Comparison of ENCODE assay signal across 8 cellular contexts in the genomic region with DNA sequence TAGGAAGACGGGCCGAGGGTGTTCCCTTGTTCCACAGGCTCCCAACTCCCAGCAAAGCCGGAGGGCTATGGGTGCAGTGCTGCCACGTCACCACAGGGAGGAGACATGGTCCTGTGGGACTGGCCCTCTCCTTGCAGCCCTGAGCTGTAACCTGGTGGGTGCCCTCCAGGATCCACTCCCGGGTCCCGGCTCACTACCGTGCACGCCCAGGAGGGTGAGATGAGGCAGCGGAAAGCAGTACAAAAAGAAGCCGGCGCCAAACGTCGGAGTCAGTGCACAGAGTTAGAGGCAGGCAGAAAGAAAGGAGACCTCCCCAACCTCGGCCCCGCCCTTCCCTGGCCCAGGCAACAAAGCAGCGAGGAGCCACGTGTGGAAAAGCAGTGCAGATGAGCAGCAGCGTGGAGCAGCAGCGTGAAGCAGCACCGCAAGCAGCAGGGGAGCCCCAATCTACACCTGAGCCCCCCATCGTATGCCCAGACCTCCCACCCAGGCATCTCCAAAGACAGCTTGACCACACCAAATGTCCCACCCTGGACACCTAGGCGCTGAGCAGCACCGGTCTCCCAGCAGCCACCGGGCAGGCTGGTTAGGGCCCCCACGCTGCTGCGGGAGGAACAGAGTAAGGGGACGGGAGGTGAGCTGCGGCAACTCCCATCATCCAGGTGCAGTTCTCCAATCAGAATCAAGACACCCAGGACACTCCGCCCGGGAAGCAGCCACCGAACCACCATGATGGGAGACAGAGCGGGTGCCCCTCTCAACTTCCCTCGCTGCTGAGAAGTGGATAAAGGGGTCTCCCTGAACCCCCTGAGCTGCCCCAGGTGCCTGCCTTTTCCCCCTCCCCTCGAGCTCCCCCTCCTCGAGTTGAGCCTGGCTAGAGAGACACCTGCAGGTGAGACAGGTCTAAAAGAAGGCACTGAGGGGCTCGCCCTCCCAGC. TPM values are rescaled to one million over a fixed set of nuclear protein-coding genes. Genes with fewer than 3 reads are reported as not detected.
A peak's percentile ranks its signal among the peaks of the same experiment; 100 is the strongest.
DNase-seq lines count a peak whose midpoint lies in the region; ATAC-seq and TF ChIP-seq lines count a peak whose summit lies in the region.

No MANE protein-coding gene starts in this region.

- H3K36me3 ChIP-seq in gastroesophageal sphincter (peaks cover 0 to 65% of the 10 kb centered on the region in 2 donors), uterus (no peaks in the 10 kb centered on the region)

- H3K4me3 ChIP-seq in gastroesophageal sphincter: no peak overlapping the region
- no peak overlapping the region for H3K4me3 ChIP-seq in uterus

- no peak for TF ChIP-seq POLR2A in gastroesophageal sphincter (IDR thresholded peaks at IDR 0.05)
- peak in 1 of 2 donors; percentile 6 for TF ChIP-seq POLR2A in uterus (IDR thresholded peaks at IDR 0.05)

- peak overlapping the region in 3 of 4 donors; percentile 74 to 89 (median 86) for H3K4me3 Mint-ChIP-seq in IgD-negative memory B cell

- peaks cover 6% of the 10 kb centered on the region for H3K27me3 Mint-ChIP-seq in IgD-negative memory B cell

- no peaks in the 10 kb centered on the region for H3K9me3 Mint-ChIP-seq in IgD-negative memory B cell

- H3K27ac ChIP-seq in gastroesophageal sphincter (peak overlapping the region; percentile 5 to 76 (median 60)), uterus (no peak overlapping the region)

- TF ChIP-seq CTCF in gastroesophageal sphincter (IDR thresholded peaks at IDR 0.05) (peak in 3 of 4 experiments; percentile 91 to 93 (median 91)), uterus (IDR thresholded peaks at IDR 0.05) (peak; percentile 85 to 89 (median 87))

- no peaks in the 10 kb centered on the region for H3K36me3 Mint-ChIP-seq in IgD-negative memory B cell

- WGBS in gastroesophageal sphincter (ENCODE audit: low coverage in 1 of 2), 2 donors: 12 to 43% methylated on average over 8 to 13 of the region's 36 CpGs

- H3K9me3 ChIP-seq in gastroesophageal sphincter (no peaks in the 10 kb centered on the region), uterus (no peaks in the 10 kb centered on the region)

- DNase-seq in DMS79 (lab: John Stamatoyannopoulos, UW) (peak; percentile 82), posterior vena cava (ENCODE audit: low spot score) (peak; percentile 90), uterus (peak; percentile 65 to 75)
- peak; percentile 56 for DNase-seq in activated effector memory CD4-positive, alpha-beta T cell treated with Interleukin-2 at 50 U/mL for 16 hours

- peaks cover 5 to 10% (median 6%) of the 10 kb centered on the region in 3 donors for H3K4me1 Mint-ChIP-seq in IgD-negative memory B cell

- H3K4me1 ChIP-seq in gastroesophageal sphincter: peaks cover 0 to 43% (median 12%) of the 10 kb centered on the region in 3 donors
- H3K4me1 ChIP-seq in uterus: peaks cover 0 to 4% of the 10 kb centered on the region in 2 donors

- ATAC-seq in GM21526 (IDR thresholded peaks at IDR 0.05; ENCODE audit: low FRiP score, unreplicated experiment) (peak; percentile 85), gastroesophageal sphincter (peak; percentile 80)

- H3K27me3 ChIP-seq in gastroesophageal sphincter: no peaks in the 10 kb centered on the region
- no peaks in the 10 kb centered on the region for H3K27me3 ChIP-seq in uterus

- H3K27ac Mint-ChIP-seq in IgD-negative memory B cell: no peak overlapping the region

- no peak for TF ChIP-seq EP300 in gastroesophageal sphincter (IDR thresholded peaks at IDR 0.05)

- intact Hi-C loops in posterior vena cava (cut with DNase I) (loop anchor here in 1 of 2 donors (2.0 kb wide), 3 partner anchors 57 to 483 kb away; no protein-coding TSS in a partner anchor), uterus (cut with DNase I; ENCODE audit: low total_unique reads) (loop anchor here (10.0 kb wide), 1 partner anchor 217 kb away; no protein-coding TSS in a partner anchor)

TF ChIP-seq in PFSK-1, 5 proteins besides CTCF, POLR2A, EP300 and RAD21:
- TF ChIP-seq TAF1 (IDR thresholded peaks at IDR 0.05; ENCODE audit: borderline replicate concordance, insufficient read depth, low read length) (no peak), FOXP2 (optimal IDR thresholded peaks at IDR 0.05; ENCODE audit: borderline replicate concordance, extremely low read depth, extremely low read length, insufficient read depth) (peak; percentile 36)
- TF ChIP-seq, protein P1, sequence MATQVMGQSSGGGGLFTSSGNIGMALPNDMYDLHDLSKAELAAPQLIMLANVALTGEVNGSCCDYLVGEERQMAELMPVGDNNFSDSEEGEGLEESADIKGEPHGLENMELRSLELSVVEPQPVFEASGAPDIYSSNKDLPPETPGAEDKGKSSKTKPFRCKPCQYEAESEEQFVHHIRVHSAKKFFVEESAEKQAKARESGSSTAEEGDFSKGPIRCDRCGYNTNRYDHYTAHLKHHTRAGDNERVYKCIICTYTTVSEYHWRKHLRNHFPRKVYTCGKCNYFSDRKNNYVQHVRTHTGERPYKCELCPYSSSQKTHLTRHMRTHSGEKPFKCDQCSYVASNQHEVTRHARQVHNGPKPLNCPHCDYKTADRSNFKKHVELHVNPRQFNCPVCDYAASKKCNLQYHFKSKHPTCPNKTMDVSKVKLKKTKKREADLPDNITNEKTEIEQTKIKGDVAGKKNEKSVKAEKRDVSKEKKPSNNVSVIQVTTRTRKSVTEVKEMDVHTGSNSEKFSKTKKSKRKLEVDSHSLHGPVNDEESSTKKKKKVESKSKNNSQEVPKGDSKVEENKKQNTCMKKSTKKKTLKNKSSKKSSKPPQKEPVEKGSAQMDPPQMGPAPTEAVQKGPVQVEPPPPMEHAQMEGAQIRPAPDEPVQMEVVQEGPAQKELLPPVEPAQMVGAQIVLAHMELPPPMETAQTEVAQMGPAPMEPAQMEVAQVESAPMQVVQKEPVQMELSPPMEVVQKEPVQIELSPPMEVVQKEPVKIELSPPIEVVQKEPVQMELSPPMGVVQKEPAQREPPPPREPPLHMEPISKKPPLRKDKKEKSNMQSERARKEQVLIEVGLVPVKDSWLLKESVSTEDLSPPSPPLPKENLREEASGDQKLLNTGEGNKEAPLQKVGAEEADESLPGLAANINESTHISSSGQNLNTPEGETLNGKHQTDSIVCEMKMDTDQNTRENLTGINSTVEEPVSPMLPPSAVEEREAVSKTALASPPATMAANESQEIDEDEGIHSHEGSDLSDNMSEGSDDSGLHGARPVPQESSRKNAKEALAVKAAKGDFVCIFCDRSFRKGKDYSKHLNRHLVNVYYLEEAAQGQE (IDR thresholded peaks at IDR 0.05; ENCODE audit: insufficient read depth in 1 of 2, low read depth in 2 of 2, low read length in 2 of 2): no peak

RNA-seq across cellular contexts. Expression of a gene that starts 28.8 kb away (rescaled TPM):
- polyA plus RNA-seq in IgD-negative memory B cell: not detected
- polyA plus RNA-seq in PFSK-1 (2012; ENCODE audit: insufficient read length, low read depth): 4.3 TPM
- total RNA-seq in gastroesophageal sphincter (100 to 1,000 TPM in 1 of 4 donors, 10 to 100 TPM in 3; 24.1 to 120 (median 43.3) TPM), posterior vena cava (10 to 100 TPM; 45.0 to 57.8 TPM), uterus (100 to 1,000 TPM in 1 of 4 donors, 10 to 100 TPM in 2, 1 to 10 TPM in 1; 6.5 to 106 (median 29.1) TPM)

Comparison
In these comparisons a context has a peak if more than half of its experiments do, and no peak if none do; other contexts are left out.
1. H3K27ac ChIP-seq: peak in gastroesophageal sphincter (4 of 4); none in uterus (0 of 2).
2. Peak in every context shown above with its lines, with median percentiles within 50 percentile points of each other: DNase-seq.